ENCODE assay signal across 8 cellular contexts in genomic region chr3:109393728-109394127, GRCh38. TPM values are rescaled to one million over a fixed set of nuclear protein-coding genes. Genes with fewer than 3 reads are reported as not detected.
"Had no signal": no experiment of that assay in that cellular context is flagged by ENCODE, and none has a peak within 500 bp of the region (broad histone marks: within the 10 kb centered on the region; RNA-seq: fewer than 3 reads in every experiment).

No MANE protein-coding gene starts in this region.

RNA-seq across cellular contexts. Expression of gene DPPA4, which starts 56.4 kb away (rescaled TPM):
- total RNA-seq: HepG2, HT1080, IMR-90, NCI-H460, OCI-LY7, PC-3, SK-MEL-5 had no signal
- polyA plus RNA-seq: HepG2, SK-N-SH had no signal
